Comparison of ENCODE assay signal across 8 cellular contexts in the genomic region with DNA sequence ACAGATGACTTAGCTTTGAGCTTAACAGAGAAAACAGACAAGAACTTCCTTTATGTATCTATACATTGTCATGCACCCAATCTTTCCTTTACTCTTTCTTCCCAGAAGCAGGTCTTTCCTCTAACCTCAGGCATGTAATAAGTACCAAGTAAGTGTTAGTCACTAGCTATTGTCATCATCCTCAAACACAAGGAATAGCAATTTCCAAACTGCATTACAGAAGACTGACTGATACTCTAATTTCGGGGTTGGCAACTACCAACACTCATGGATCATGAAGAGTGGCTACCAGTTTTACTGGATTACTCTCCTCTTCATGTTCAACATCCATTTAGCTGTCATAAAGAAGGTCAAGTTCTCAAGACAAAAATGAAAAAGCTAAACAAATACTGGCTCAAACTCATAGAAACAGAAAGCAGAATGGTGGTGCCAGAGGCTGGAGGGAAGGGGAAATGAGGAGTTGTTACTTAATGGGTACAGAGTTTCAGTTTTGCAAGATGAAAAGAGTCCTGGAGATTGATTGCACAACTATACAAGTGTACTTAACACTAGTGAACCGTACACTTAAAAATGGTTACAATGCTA.
DNase-seq lines count a peak whose midpoint lies in the region; ATAC-seq and TF ChIP-seq lines count a peak whose summit lies in the region.

No MANE protein-coding gene starts in this region.

- H3K9me3 ChIP-seq in CD8-positive, alpha-beta memory T cell (ENCODE audit: low read length) = no peaks in the 10 kb centered on the region

- POLR2A ChIA-PET in CD8-positive, alpha-beta memory T cell (lab: Charles Lee) = interaction anchor here (0.6 to 1.1 kb wide), 3 partner anchors 28 to 1943 kb away, joined by 3 to 5 read pairs (median 3); no protein-coding TSS in a partner anchor
- POLR2A ChIA-PET in MCF 10A (lab: Yijun Ruan, JAX) = interaction anchor here (0.7 to 2.9 kb wide), 11 partner anchors 7 to 112 kb away, joined by 3 to 13 read pairs (median 5); no protein-coding TSS in a partner anchor

- peaks cover 71 to 83% (median 81%) of the 10 kb centered on the region in 3 donors for H3K4me1 Mint-ChIP-seq in CD8-positive, alpha-beta memory T cell
- peaks cover 43% of the 10 kb centered on the region for H3K4me1 Mint-ChIP-seq in MCF 10A (ENCODE audit: insufficient read depth, unreplicated experiment)

- H3K27ac Mint-ChIP-seq in CD8-positive, alpha-beta memory T cell = peak overlapping the region; percentile 1 to 71 (median 57)
- peak overlapping the region; percentile 32 for H3K27ac Mint-ChIP-seq in MCF 10A (ENCODE audit: low read depth, unreplicated experiment)

- H3K36me3 ChIP-seq in CD8-positive, alpha-beta memory T cell (ENCODE audit: insufficient read depth, low read length) = no peaks in the 10 kb centered on the region

- peak overlapping the region; percentile 9 to 54 (median 32) for H3K4me3 Mint-ChIP-seq in CD8-positive, alpha-beta memory T cell
- H3K4me3 Mint-ChIP-seq in MCF 10A (ENCODE audit: unreplicated experiment) = peak overlapping the region; percentile 60

- intact Hi-C loops in MCF 10A (cut with micrococcal nuclease) = loop anchor here (2.0 to 10.0 kb wide), 2 partner anchors 24 to 108 kb away; partner anchors contain the start of gene SIK3

- DNase-seq in CD8-positive, alpha-beta memory T cell = no peak
- DNase-seq in NCI-H2227 treated with DMSO at 0.1 percent for 48 hours (lab: John Stamatoyannopoulos, UW) (peak; percentile 18), MCF 10A (ENCODE audit: unreplicated experiment) (peak; percentile 78), myocyte (ENCODE audit: low read depth) (peak; percentile 65), NCI-H446 treated with DMSO at 0.1 percent for 48 hours (lab: John Stamatoyannopoulos, UW) (no peak), ureter (ENCODE audit: low spot score) (no peak), COR-L47 (lab: John Stamatoyannopoulos, UW) (no peak)

- H3K27me3 ChIP-seq in CD8-positive, alpha-beta memory T cell (ENCODE audit: insufficient read depth, low read length, poor library complexity, severe bottlenecking) = no peaks in the 10 kb centered on the region

- CTCF ChIA-PET in CD8-positive, alpha-beta memory T cell (lab: Charles Lee) = no interaction called here
- CTCF ChIA-PET in MCF 10A (lab: Yijun Ruan, JAX) = interaction anchor here (0.6 to 1.3 kb wide), 7 partner anchors 8 to 240 kb away, joined by 3 to 5 read pairs (median 4); no protein-coding TSS in a partner anchor

- H3K9me3 Mint-ChIP-seq in CD8-positive, alpha-beta memory T cell = no peaks in the 10 kb centered on the region
- H3K9me3 Mint-ChIP-seq in MCF 10A (ENCODE audit: unreplicated experiment) = no peaks in the 10 kb centered on the region

- peaks cover 0 to 11% (median 1%) of the 10 kb centered on the region in 3 donors for H3K36me3 Mint-ChIP-seq in CD8-positive, alpha-beta memory T cell
- H3K36me3 Mint-ChIP-seq in MCF 10A (ENCODE audit: insufficient read depth, unreplicated experiment) = peaks cover 3% of the 10 kb centered on the region

- no peak overlapping the region for H3K27ac ChIP-seq in CD8-positive, alpha-beta memory T cell (ENCODE audit: low read depth, low read length)

- H3K27me3 Mint-ChIP-seq in CD8-positive, alpha-beta memory T cell = no peaks in the 10 kb centered on the region
- no peaks in the 10 kb centered on the region for H3K27me3 Mint-ChIP-seq in MCF 10A (ENCODE audit: insufficient read depth, unreplicated experiment)

- H3K4me1 ChIP-seq in CD8-positive, alpha-beta memory T cell (ENCODE audit: insufficient read depth, low read length) = peaks cover 28% of the 10 kb centered on the region

- H3K4me3 ChIP-seq in CD8-positive, alpha-beta memory T cell (ENCODE audit: low read length) = no peak overlapping the region

- ATAC-seq in GM21723 (IDR thresholded peaks at IDR 0.05; ENCODE audit: unreplicated experiment) = peak; percentile 71

- BruUV-seq in MCF 10A (replicated peaks; lab: Mats Ljungman, UMichigan) = no TSS peak

- TF ChIP-seq CTCF in MCF 10A (IDR thresholded peaks at IDR 0.05; ENCODE audit: unreplicated experiment) = no peak

Comparison
In these comparisons a context has a peak if more than half of its experiments do, and no peak if none do; other contexts are left out.
1. DNase-seq: peak in NCI-H2227 treated with DMSO at 0.1 percent for 48 hours (single experiment), MCF 10A (single experiment) and myocyte (single experiment); none in CD8-positive, alpha-beta memory T cell (0 of 5), NCI-H446 treated with DMSO at 0.1 percent for 48 hours (single experiment), ureter (single experiment) and COR-L47 (single experiment).